Comparison of ENCODE assay signal across 1 cellular context in the genomic region with DNA sequence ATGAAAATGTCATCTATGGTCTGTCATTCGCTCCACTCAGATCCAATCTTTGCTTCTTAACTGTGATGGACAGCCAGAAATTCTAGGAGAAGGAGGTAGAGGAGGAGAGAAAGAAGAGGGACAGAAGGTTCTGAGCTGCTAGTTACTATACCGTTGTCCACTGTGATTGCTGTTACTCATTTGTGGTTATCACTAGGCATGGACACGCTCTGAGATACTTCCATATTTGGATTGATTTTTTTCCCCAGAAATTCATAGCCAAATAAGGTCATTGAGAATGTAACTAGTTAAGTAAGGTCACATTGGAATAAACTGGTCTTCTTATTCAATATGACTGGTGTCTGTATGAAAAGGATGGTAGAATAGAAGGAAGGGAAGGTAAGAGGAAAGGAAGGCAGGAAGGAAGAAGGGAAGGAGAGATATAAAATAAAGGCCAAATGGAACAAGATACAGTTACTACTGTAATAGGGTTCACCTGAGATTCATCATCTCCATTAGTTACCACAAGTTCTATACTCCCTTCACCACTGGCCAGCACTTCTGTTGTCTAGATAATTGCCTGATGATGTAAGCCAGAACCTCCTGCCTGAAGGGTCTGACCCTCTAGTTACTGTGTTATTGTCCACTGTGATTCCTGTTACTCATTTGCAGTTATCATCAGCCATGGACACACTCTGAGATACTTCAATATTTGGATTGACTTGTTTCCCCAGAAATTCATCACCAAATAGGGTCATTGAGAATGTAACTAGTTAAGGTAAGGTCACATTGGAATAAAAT.
TF ChIP-seq lines count a peak whose summit lies in the region.

No MANE protein-coding gene starts in this region.

TF ChIP-seq in K562, 482 proteins besides CTCF, POLR2A, EP300 and RAD21:
- TF ChIP-seq, protein P1, sequence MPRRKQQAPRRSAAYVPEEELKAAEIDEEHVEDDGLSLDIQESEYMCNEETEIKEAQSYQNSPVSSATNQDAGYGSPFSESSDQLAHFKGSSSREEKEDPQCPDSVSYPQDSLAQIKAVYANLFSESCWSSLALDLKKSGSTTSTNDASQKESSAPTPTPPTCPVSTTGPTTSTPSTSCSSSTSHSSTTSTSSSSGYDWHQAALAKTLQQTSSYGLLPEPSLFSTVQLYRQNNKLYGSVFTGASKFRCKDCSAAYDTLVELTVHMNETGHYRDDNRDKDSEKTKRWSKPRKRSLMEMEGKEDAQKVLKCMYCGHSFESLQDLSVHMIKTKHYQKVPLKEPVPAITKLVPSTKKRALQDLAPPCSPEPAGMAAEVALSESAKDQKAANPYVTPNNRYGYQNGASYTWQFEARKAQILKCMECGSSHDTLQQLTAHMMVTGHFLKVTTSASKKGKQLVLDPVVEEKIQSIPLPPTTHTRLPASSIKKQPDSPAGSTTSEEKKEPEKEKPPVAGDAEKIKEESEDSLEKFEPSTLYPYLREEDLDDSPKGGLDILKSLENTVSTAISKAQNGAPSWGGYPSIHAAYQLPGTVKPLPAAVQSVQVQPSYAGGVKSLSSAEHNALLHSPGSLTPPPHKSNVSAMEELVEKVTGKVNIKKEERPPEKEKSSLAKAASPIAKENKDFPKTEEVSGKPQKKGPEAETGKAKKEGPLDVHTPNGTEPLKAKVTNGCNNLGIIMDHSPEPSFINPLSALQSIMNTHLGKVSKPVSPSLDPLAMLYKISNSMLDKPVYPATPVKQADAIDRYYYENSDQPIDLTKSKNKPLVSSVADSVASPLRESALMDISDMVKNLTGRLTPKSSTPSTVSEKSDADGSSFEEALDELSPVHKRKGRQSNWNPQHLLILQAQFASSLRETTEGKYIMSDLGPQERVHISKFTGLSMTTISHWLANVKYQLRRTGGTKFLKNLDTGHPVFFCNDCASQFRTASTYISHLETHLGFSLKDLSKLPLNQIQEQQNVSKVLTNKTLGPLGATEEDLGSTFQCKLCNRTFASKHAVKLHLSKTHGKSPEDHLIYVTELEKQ (CRISPR knock-in tag; IDR thresholded peaks at IDR 0.05): no peak
- TF ChIP-seq ZNF445 (CRISPR knock-in tag; IDR thresholded peaks at IDR 0.05; ENCODE audit: low read depth) (no peak), ILK (tag; IDR thresholded peaks at IDR 0.05; ENCODE audit: borderline replicate concordance, low read depth) (no peak), RBM22 (IDR thresholded peaks at IDR 0.05; ENCODE audit: low read depth, low read length, poor library complexity, severe bottlenecking) (no peak), ZNF507 (tag; conservative IDR thresholded peaks at IDR 0.05) (no peak), KLF6 (CRISPR knock-in tag; IDR thresholded peaks at IDR 0.05; ENCODE audit: borderline replicate concordance) (no peak), IRF2 (CRISPR knock-in tag; IDR thresholded peaks at IDR 0.05) (no peak), SIX5 (IDR thresholded peaks at IDR 0.05; ENCODE audit: borderline replicate concordance in 1 of 2, insufficient read depth in 1 of 2, low read depth in 1 of 2, low read length in 2 of 2) (no peak), ASH1L (IDR thresholded peaks at IDR 0.05; ENCODE audit: borderline replicate concordance, low read depth, partially characterized antibody) (no peak), POLR2G (IDR thresholded peaks at IDR 0.05; ENCODE audit: low read depth, low read length) (no peak), SMC3 (conservative IDR thresholded peaks at IDR 0.05; ENCODE audit: insufficient read depth, low read depth, low read length) (no peak), MED1 (CRISPR knock-in tag; IDR thresholded peaks at IDR 0.05; ENCODE audit: borderline replicate concordance) (no peak), HNRNPL (IDR thresholded peaks at IDR 0.05; ENCODE audit: low read depth, low read length) (no peak), OTX1 (CRISPR knock-in tag; IDR thresholded peaks at IDR 0.05) (no peak), ZNF354B (CRISPR knock-in tag; IDR thresholded peaks at IDR 0.05) (no peak)
- TF ChIP-seq, protein P2, sequence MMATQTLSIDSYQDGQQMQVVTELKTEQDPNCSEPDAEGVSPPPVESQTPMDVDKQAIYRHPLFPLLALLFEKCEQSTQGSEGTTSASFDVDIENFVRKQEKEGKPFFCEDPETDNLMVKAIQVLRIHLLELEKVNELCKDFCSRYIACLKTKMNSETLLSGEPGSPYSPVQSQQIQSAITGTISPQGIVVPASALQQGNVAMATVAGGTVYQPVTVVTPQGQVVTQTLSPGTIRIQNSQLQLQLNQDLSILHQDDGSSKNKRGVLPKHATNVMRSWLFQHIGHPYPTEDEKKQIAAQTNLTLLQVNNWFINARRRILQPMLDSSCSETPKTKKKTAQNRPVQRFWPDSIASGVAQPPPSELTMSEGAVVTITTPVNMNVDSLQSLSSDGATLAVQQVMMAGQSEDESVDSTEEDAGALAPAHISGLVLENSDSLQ (IDR thresholded peaks at IDR 0.05): no peak
- TF ChIP-seq, protein P3, sequence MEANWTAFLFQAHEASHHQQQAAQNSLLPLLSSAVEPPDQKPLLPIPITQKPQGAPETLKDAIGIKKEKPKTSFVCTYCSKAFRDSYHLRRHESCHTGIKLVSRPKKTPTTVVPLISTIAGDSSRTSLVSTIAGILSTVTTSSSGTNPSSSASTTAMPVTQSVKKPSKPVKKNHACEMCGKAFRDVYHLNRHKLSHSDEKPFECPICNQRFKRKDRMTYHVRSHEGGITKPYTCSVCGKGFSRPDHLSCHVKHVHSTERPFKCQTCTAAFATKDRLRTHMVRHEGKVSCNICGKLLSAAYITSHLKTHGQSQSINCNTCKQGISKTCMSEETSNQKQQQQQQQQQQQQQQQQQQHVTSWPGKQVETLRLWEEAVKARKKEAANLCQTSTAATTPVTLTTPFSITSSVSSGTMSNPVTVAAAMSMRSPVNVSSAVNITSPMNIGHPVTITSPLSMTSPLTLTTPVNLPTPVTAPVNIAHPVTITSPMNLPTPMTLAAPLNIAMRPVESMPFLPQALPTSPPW (CRISPR knock-in tag; IDR thresholded peaks at IDR 0.05): no peak
TF ChIP-seq in K562: peak in this region for 0.
